ENCODE assay signal across 20 cellular contexts in the genomic region with DNA sequence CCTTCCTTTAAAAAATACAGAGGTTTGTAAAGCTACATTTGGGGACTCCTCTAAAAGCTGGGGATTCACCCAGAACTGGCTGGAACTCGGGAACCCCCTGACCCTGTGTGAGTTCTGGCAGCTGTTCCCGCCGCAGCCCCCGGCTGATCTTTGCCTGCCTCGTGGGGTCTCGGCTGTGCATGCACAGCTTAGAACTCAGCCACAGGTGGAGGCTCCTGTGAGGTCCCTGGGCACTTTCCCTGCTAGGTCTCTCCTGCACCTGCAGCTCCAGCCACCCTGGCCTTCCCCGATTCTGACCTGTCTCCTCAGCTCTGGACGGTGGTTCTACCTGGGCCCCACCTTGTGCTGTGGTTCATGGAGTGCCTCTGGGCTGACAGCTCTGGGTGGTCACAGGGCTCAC. TPM values are rescaled to one million over a fixed set of nuclear protein-coding genes. Genes with fewer than 3 reads are reported as not detected.
"Had no signal": no experiment of that assay in that cellular context is flagged by ENCODE, and none has a peak within 500 bp of the region (broad histone marks: within the 10 kb centered on the region; RNA-seq: fewer than 3 reads in every experiment).

No MANE protein-coding gene starts in this region.

- H3K9me3 ChIP-seq: neutrophil, psoas muscle, right lobe of liver, testis, tibial nerve had no signal

- H3K27ac ChIP-seq: heart right ventricle, neutrophil, psoas muscle, right lobe of liver, spleen, testis, tibial nerve had no signal

- H3K9me3 Mint-ChIP-seq: stimulated activated naive B cell treated with anti-CD40 and anti-IgM and Interleukin-4, amounts not matched to agents 10 μg/mL and 1 μg/mL and 100 μg/mL, for 72 hours; stimulated activated naive CD8-positive, alpha-beta T cell treated with anti-CD3 and anti-CD28 coated beads, Interleukin-15, amount 100 ng/mL, for 72 hours had no signal

- H3K36me3 Mint-ChIP-seq: stimulated activated naive B cell treated with anti-CD40 and anti-IgM and Interleukin-4, amounts not matched to agents 10 μg/mL and 1 μg/mL and 100 μg/mL, for 72 hours had no signal

- H3K4me3 Mint-ChIP-seq: mesothelial cell of epicardium; nephron; stimulated activated naive B cell treated with anti-CD40 and anti-IgM and Interleukin-4, amounts not matched to agents 10 μg/mL and 1 μg/mL and 100 μg/mL, for 72 hours; stimulated activated naive CD8-positive, alpha-beta T cell treated with anti-CD3 and anti-CD28 coated beads, Interleukin-15, amount 100 ng/mL, for 72 hours had no signal

- H3K4me3 ChIP-seq: heart right ventricle, psoas muscle, right lobe of liver, spleen, testis, tibial nerve had no signal

- ATAC-seq: esophagus mucosa; heart right ventricle; psoas muscle; stimulated activated naive B cell treated with anti-CD40 and anti-IgM and Interleukin-4, amounts not matched to agents 10 μg/mL and 1 μg/mL and 100 μg/mL, for 72 hours; stimulated activated naive CD8-positive, alpha-beta T cell treated with anti-CD3 and anti-CD28 coated beads, Interleukin-15, amount 100 ng/mL, for 72 hours had no signal

- H3K27me3 ChIP-seq: heart right ventricle, neutrophil, right lobe of liver, spleen, testis, tibial nerve had no signal

- DNase-seq: effector memory CD4-positive, alpha-beta T cell; heart right ventricle; hypothalamus; psoas muscle; retina; right lobe of liver; spleen; stimulated activated CD4-positive, alpha-beta T cell treated with anti-CD3 and anti-CD28 coated beads, Interleukin-15, amount 100 ng/mL, for 24 hours; stimulated activated CD4-positive, alpha-beta T cell treated with anti-CD3 and anti-CD28 coated beads, Interleukin-1b, Interleukin-23, amount 100 ng/mL, for 48 hours; stimulated activated CD4-positive, alpha-beta T cell treated with anti-CD3 and anti-CD28 coated beads, Interleukin-4, amount 100 ng/mL, for 24 hours; stimulated activated naive B cell treated with anti-CD40 and anti-IgM and Interleukin-4, amounts not matched to agents 10 μg/mL and 1 μg/mL and 100 μg/mL, for 72 hours; stimulated activated naive CD8-positive, alpha-beta T cell treated with anti-CD3 and anti-CD28 coated beads, Interleukin-15, amount 100 ng/mL, for 72 hours; testis had no signal

- H3K27ac Mint-ChIP-seq: stimulated activated naive B cell treated with anti-CD40 and anti-IgM and Interleukin-4, amounts not matched to agents 10 μg/mL and 1 μg/mL and 100 μg/mL, for 72 hours; stimulated activated naive CD8-positive, alpha-beta T cell treated with anti-CD3 and anti-CD28 coated beads, Interleukin-15, amount 100 ng/mL, for 72 hours had no signal

- H3K4me1 ChIP-seq: right lobe of liver had no signal

- H3K36me3 ChIP-seq: heart right ventricle, neutrophil, spleen, tibial nerve had no signal

RNA-seq across cellular contexts. Expression of a gene that starts 48.6 kb away (rescaled TPM):
- total RNA-seq: esophagus mucosa, osteoblast, subcutaneous adipose tissue, tibial nerve had no signal
